2 cellular contexts compared by ENCODE assay signal in genomic region chr6:169789944-169790927, GRCh38.
TF ChIP-seq lines count a peak whose summit lies in the region.

No MANE protein-coding gene starts in this region.

TF ChIP-seq in HEK293, 187 proteins besides CTCF, POLR2A, EP300 and RAD21 (continued from another document and continues in another):
- TF ChIP-seq REST (tag by site-specific recombination; IDR thresholded peaks at IDR 0.05) (no peak), ZNF148 (tag by site-specific recombination; IDR thresholded peaks at IDR 0.05; ENCODE audit: borderline replicate concordance) (no peak), SALL2 (tag by site-specific recombination; IDR thresholded peaks at IDR 0.05; ENCODE audit: borderline replicate concordance) (no peak), TCF7L2 (IDR thresholded peaks at IDR 0.05; ENCODE audit: borderline replicate concordance, low read depth, low read length) (no peak), SP7 (tag by site-specific recombination; IDR thresholded peaks at IDR 0.05) (peak; percentile 61), INSM2 (tag by site-specific recombination; IDR thresholded peaks at IDR 0.05) (0 out of 2 replicates have a peak, but pooled peaks have one; percentile 14), ZNF677 (tag by site-specific recombination; IDR thresholded peaks at IDR 0.05) (no peak), ATF2 (tag by site-specific recombination; IDR thresholded peaks at IDR 0.05; ENCODE audit: low read depth) (no peak), ZNF785 (tag by site-specific recombination; IDR thresholded peaks at IDR 0.05) (no peak), ZBTB8A (tag by site-specific recombination; IDR thresholded peaks at IDR 0.05) (peak; percentile 28; the same call in 1 of the 2 replicates), ZNF701 (tag by site-specific recombination; IDR thresholded peaks at IDR 0.05) (no peak), ZNF510 (tag by site-specific recombination; IDR thresholded peaks at IDR 0.05; ENCODE audit: insufficient replicate concordance) (no peak), YY1 (tag by site-specific recombination; IDR thresholded peaks at IDR 0.05) (no peak), ZXDB (tag by site-specific recombination; IDR thresholded peaks at IDR 0.05) (peak; percentile 54; the same call in 1 of the 2 replicates), ZNF768 (tag by site-specific recombination; IDR thresholded peaks at IDR 0.05) (no peak), ZNF548 (tag by site-specific recombination; IDR thresholded peaks at IDR 0.05) (no peak), EGR2 (tag by site-specific recombination; IDR thresholded peaks at IDR 0.05; ENCODE audit: low read depth) (no peak), ZNF76 (tag by site-specific recombination; IDR thresholded peaks at IDR 0.05; ENCODE audit: borderline replicate concordance, low read depth) (peak; percentile 51; the same call in 1 of the 2 replicates), ZSCAN4 (tag by site-specific recombination; IDR thresholded peaks at IDR 0.05) (no peak)

TF ChIP-seq in SK-N-SH, 30 proteins besides CTCF, POLR2A, EP300 and RAD21 (continued from another document):
- TF ChIP-seq PBX3 (IDR thresholded peaks at IDR 0.05) (0 out of 2 replicates have a peak, but pooled peaks have one; percentile 17), MAX (IDR thresholded peaks at IDR 0.05; ENCODE audit: low read depth) (peak; percentile 71), EZH2phosphoT487 (IDR thresholded peaks at IDR 0.05; ENCODE audit: borderline replicate concordance, low read depth) (no peak), SIN3A (IDR thresholded peaks at IDR 0.05; ENCODE audit: borderline replicate concordance, low read depth, low read length) (0 out of 2 replicates have a peak, but pooled peaks have one; percentile 7), FOXM1 (IDR thresholded peaks at IDR 0.05; ENCODE audit: low read depth) (no peak), NRF1 (IDR thresholded peaks at IDR 0.05; ENCODE audit: low read depth, low read length) (no peak), YY1 (IDR thresholded peaks at IDR 0.05; ENCODE audit: low read depth) (peak; percentile 18; the same call in 1 of the 2 replicates), REST (IDR thresholded peaks at IDR 0.05; ENCODE audit: low read depth, low read length) (no peak), MXI1 (IDR thresholded peaks at IDR 0.05; ENCODE audit: low read depth, low read length) (peak; percentile 78), GABPA (IDR thresholded peaks at IDR 0.05; ENCODE audit: low read depth) (no peak), CHD2 (IDR thresholded peaks at IDR 0.05; ENCODE audit: low read length, partially characterized antibody) (peak; percentile 8), USF2 (IDR thresholded peaks at IDR 0.05; ENCODE audit: borderline replicate concordance, low read depth, low read length) (no peak), USF1 (IDR thresholded peaks at IDR 0.05; ENCODE audit: borderline replicate concordance, low read depth) (no peak), RXRA (IDR thresholded peaks at IDR 0.05; ENCODE audit: borderline replicate concordance, low read depth) (no peak), FOXJ3 (CRISPR knock-in tag; IDR thresholded peaks at IDR 0.05) (no peak), IRF3 (IDR thresholded peaks at IDR 0.05; ENCODE audit: low read depth, low read length) (no peak), ELF1 (IDR thresholded peaks at IDR 0.05) (no peak), MEF2A (IDR thresholded peaks at IDR 0.05; ENCODE audit: borderline replicate concordance, low read depth) (no peak), RFX5 (IDR thresholded peaks at IDR 0.05; ENCODE audit: low read length) (no peak), TCF12 (IDR thresholded peaks at IDR 0.05) (no peak), JUND (IDR thresholded peaks at IDR 0.05) (no peak), SMC3 (IDR thresholded peaks at IDR 0.05; ENCODE audit: low read depth, low read length) (peak; percentile 87), FOSL2 (IDR thresholded peaks at IDR 0.05; ENCODE audit: borderline replicate concordance, low read depth) (no peak), RCOR1 (IDR thresholded peaks at IDR 0.05; ENCODE audit: low read length) (no peak; the same call in 1 of the 2 replicates), POLR2AphosphoS5 (IDR thresholded peaks at IDR 0.05; ENCODE audit: low read depth, low read length) (no peak), TAF1 (IDR thresholded peaks at IDR 0.05; ENCODE audit: borderline replicate concordance, low read depth, low read length) (no peak; the same call in 1 of the 2 replicates)
